Comparison of ENCODE assay signal across 37 cellular contexts in the genomic region with DNA sequence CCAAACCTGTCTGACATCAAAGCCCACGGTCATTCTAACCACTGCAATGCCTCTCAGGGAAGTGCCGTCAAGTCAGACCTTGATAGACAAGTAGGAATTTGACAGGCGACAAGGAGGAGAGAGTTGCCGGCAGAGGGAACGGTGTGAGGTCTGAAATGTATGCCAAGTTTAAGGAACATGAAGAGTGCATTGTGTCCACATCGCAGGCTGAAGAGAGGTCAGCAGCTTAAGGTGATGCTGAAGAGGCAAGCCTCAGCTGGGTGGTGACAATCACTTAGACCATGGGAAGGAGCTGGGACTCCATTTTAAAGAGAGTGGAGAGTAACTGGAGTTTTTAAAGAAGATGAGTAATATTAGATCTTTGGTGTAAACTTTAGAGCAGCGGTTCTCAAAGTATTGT.
"Had no signal": no experiment of that assay in that cellular context is flagged by ENCODE, and none has a peak within 500 bp of the region (broad histone marks: within the 10 kb centered on the region; RNA-seq: fewer than 3 reads in every experiment).

No MANE protein-coding gene starts in this region.

- H3K36me3 Mint-ChIP-seq: activated CD8-positive, alpha-beta memory T cell treated with anti-CD3 and anti-CD28 coated beads, Interleukin-2, amount 10 ng/mL, durations not matched to agents 7 days and 5 days; activated naive CD4-positive, alpha-beta T cell treated with anti-CD3 and anti-CD28 coated beads, Interleukin-2, amount 10 ng/mL, durations not matched to agents 7 days and 5 days; activated naive CD4-positive, alpha-beta T cell treated with anti-CD3 and anti-CD28 coated beads, Interleukin-2, amount 50 U/mL, for 24 hours; activated naive CD8-positive, alpha-beta T cell; activated naive CD8-positive, alpha-beta T cell treated with anti-CD3 and anti-CD28 coated beads, Interleukin-2, amount 10 ng/mL, durations not matched to agents 7 days and 5 days; brain; WTC11 had no signal

- H3K9me3 Mint-ChIP-seq: activated CD4-positive, alpha-beta memory T cell treated with anti-CD3 and anti-CD28 coated beads, Interleukin-2, amount 10 ng/mL, durations not matched to agents 7 days and 5 days; activated CD4-positive, alpha-beta T cell treated with anti-CD3 and anti-CD28 coated beads, Interleukin-2, amount 10 ng/mL, durations not matched to agents 7 days and 5 days; activated naive CD4-positive, alpha-beta T cell treated with anti-CD3 and anti-CD28 coated beads, Interleukin-2, amount 10 ng/mL, durations not matched to agents 7 days and 5 days; activated naive CD4-positive, alpha-beta T cell treated with anti-CD3 and anti-CD28 coated beads, Interleukin-2, amount 50 U/mL, for 24 hours; activated naive CD8-positive, alpha-beta T cell treated with anti-CD3 and anti-CD28 coated beads, Interleukin-2, amount 10 ng/mL, durations not matched to agents 7 days and 5 days; activated naive CD8-positive, alpha-beta T cell treated with anti-CD3 and anti-CD28 coated beads, Interleukin-2, amount 50 U/mL, for 24 hours; activated T-cell treated with anti-CD3 and anti-CD28 coated beads, Interleukin-2, amount 50 U/mL, for 24 hours; activated T-helper 2 cell treated with anti-CD3 and anti-CD28 coated beads, Interferon-gamma antibody, Interleukin-2, Interleukin-4, amounts not matched to agents 10 μg/mL and 5 μg/mL and 100 μg/mL, durations not matched to agents 14 hours and 24 hours and 36 hours; T-helper 1 cell treated with Interleukin-12 subunit alpha and Interleukin-12 subunit beta and Interleukin-4 antibody, amounts not matched to agents 30 μg/mL and 1 μg/mL, for 36 hours; T-helper 2 cell treated with Interferon-gamma antibody and Interleukin-4, amounts not matched to agents 5 μg/mL and 100 μg/mL, for 36 hours; WTC11 had no signal

- H3K4me1 Mint-ChIP-seq: activated CD4-positive, alpha-beta memory T cell treated with anti-CD3 and anti-CD28 coated beads, Interleukin-2, amount 10 ng/mL, durations not matched to agents 7 days and 5 days; activated CD4-positive, alpha-beta T cell treated with anti-CD3 and anti-CD28 coated beads for 36 hours; activated CD4-positive, alpha-beta T cell treated with anti-CD3 and anti-CD28 coated beads, Interleukin-2, amount 10 ng/mL, durations not matched to agents 7 days and 5 days; activated CD8-positive, alpha-beta memory T cell treated with anti-CD3 and anti-CD28 coated beads, Interleukin-2, amount 10 ng/mL, durations not matched to agents 7 days and 5 days; activated naive CD4-positive, alpha-beta T cell treated with anti-CD3 and anti-CD28 coated beads, Interleukin-2, amount 10 ng/mL, durations not matched to agents 7 days and 5 days; activated naive CD4-positive, alpha-beta T cell treated with anti-CD3 and anti-CD28 coated beads, Interleukin-2, amount 50 U/mL, for 24 hours; activated naive CD8-positive, alpha-beta T cell treated with anti-CD3 and anti-CD28 coated beads, Interleukin-2, amount 10 ng/mL, durations not matched to agents 7 days and 5 days; activated naive CD8-positive, alpha-beta T cell treated with anti-CD3 and anti-CD28 coated beads, Interleukin-2, amount 50 U/mL, for 24 hours had no signal

- H3K9me3 ChIP-seq: ascending aorta had no signal

- ATAC-seq: activated CD4-positive, alpha-beta T cell treated with anti-CD3 and anti-CD28 coated beads for 36 hours; activated CD4-positive, CD25-positive, alpha-beta regulatory T cell treated with anti-CD3 and anti-CD28 coated beads, Interleukin-2, amount 50 U/mL, for 24 hours; activated CD8-positive, alpha-beta memory T cell treated with anti-CD3 and anti-CD28 coated beads, Interleukin-2, amount 10 ng/mL, durations not matched to agents 7 days and 5 days; activated CD8-positive, alpha-beta T cell treated with anti-CD3 and anti-CD28 coated beads, Interleukin-2, amount 10 ng/mL, durations not matched to agents 7 days and 5 days; activated naive CD8-positive, alpha-beta T cell treated with anti-CD3 and anti-CD28 coated beads, Interleukin-2, amount 50 U/mL, for 24 hours; WTC11 had no signal

- H3K36me3 ChIP-seq: ascending aorta, cardiac muscle cell had no signal

- H3K27ac ChIP-seq: ascending aorta, cardiac muscle cell, VCaP had no signal

- H3K4me1 ChIP-seq: ascending aorta had no signal

- H3K4me3 ChIP-seq: ascending aorta, cardiac muscle cell had no signal

- H3K4me3 Mint-ChIP-seq: activated CD4-positive, alpha-beta memory T cell treated with anti-CD3 and anti-CD28 coated beads, Interleukin-2, amount 10 ng/mL, durations not matched to agents 7 days and 5 days; activated CD4-positive, alpha-beta T cell treated with anti-CD3 and anti-CD28 coated beads for 36 hours; activated CD4-positive, alpha-beta T cell treated with anti-CD3 and anti-CD28 coated beads, Interleukin-2, amount 10 ng/mL, durations not matched to agents 7 days and 5 days; activated CD8-positive, alpha-beta memory T cell treated with anti-CD3 and anti-CD28 coated beads, Interleukin-2, amount 10 ng/mL, durations not matched to agents 7 days and 5 days; activated CD8-positive, alpha-beta T cell treated with anti-CD3 and anti-CD28 coated beads, Interleukin-2, amount 10 ng/mL, durations not matched to agents 7 days and 5 days; activated naive CD4-positive, alpha-beta T cell treated with anti-CD3 and anti-CD28 coated beads, Interleukin-2, amount 10 ng/mL, durations not matched to agents 7 days and 5 days; activated naive CD4-positive, alpha-beta T cell treated with anti-CD3 and anti-CD28 coated beads, Interleukin-2, amount 50 U/mL, for 24 hours; activated naive CD8-positive, alpha-beta T cell; activated naive CD8-positive, alpha-beta T cell treated with anti-CD3 and anti-CD28 coated beads, Interleukin-2, amount 10 ng/mL, durations not matched to agents 7 days and 5 days; activated naive CD8-positive, alpha-beta T cell treated with anti-CD3 and anti-CD28 coated beads, Interleukin-2, amount 50 U/mL, for 24 hours; activated T-cell treated with anti-CD3 and anti-CD28 coated beads, Interleukin-2, amount 50 U/mL, for 24 hours; brain; T-helper 1 cell treated with Interleukin-12 subunit alpha and Interleukin-12 subunit beta and Interleukin-4 antibody, amounts not matched to agents 30 μg/mL and 1 μg/mL, for 36 hours; T-helper 2 cell treated with Interferon-gamma antibody and Interleukin-4, amounts not matched to agents 5 μg/mL and 100 μg/mL, for 36 hours; WTC11 had no signal

- H3K27me3 Mint-ChIP-seq: activated CD4-positive, alpha-beta memory T cell treated with anti-CD3 and anti-CD28 coated beads, Interleukin-2, amount 10 ng/mL, durations not matched to agents 7 days and 5 days; activated naive CD4-positive, alpha-beta T cell treated with anti-CD3 and anti-CD28 coated beads, Interleukin-2, amount 10 ng/mL, durations not matched to agents 7 days and 5 days; activated naive CD8-positive, alpha-beta T cell had no signal

- DNase-seq: activated CD4-positive, alpha-beta memory T cell treated with anti-CD3 and anti-CD28 coated beads, Interleukin-2, amount 10 ng/mL, durations not matched to agents 7 days and 5 days; activated CD4-positive, alpha-beta T cell treated with anti-CD3 and anti-CD28 coated beads for 1 hour; activated CD4-positive, alpha-beta T cell treated with anti-CD3 and anti-CD28 coated beads for 36 hours; activated CD4-positive, alpha-beta T cell treated with anti-CD3 and anti-CD28 coated beads for 48 hours; activated CD4-positive, alpha-beta T cell treated with anti-CD3 and anti-CD28 coated beads, Interleukin-2, amount 10 ng/mL, durations not matched to agents 7 days and 5 days; activated CD4-positive, alpha-beta T cell treated with anti-CD3 and anti-CD28 coated beads, Interleukin-2, amount 50 U/mL, for 48 hours; activated CD4-positive, CD25-positive, alpha-beta regulatory T cell; activated CD8-positive, alpha-beta memory T cell treated with anti-CD3 and anti-CD28 coated beads for 24 hours; activated CD8-positive, alpha-beta memory T cell treated with anti-CD3 and anti-CD28 coated beads, Interleukin-2, amount 10 ng/mL, durations not matched to agents 7 days and 5 days; activated CD8-positive, alpha-beta memory T cell treated with anti-CD3 and anti-CD28 coated beads, Interleukin-2, amount 50 U/mL, for 48 hours; activated CD8-positive, alpha-beta T cell treated with anti-CD3 and anti-CD28 coated beads, Interleukin-2, amount 10 ng/mL, durations not matched to agents 7 days and 5 days; activated effector memory CD4-positive, alpha-beta T cell treated with Interleukin-2 at 50 U/mL for 16 hours; activated gamma-delta T cell; activated naive CD4-positive, alpha-beta T cell treated with anti-CD3 and anti-CD28 coated beads, Interleukin-2, amount 10 ng/mL, durations not matched to agents 7 days and 5 days; activated naive CD4-positive, alpha-beta T cell treated with Interleukin-2 at 50 U/mL for 16 hours; activated naive CD8-positive, alpha-beta T cell treated with anti-CD3 and anti-CD28 coated beads, Interleukin-2, amount 10 ng/mL, durations not matched to agents 7 days and 5 days; activated naive CD8-positive, alpha-beta T cell treated with anti-CD3 and anti-CD28 coated beads, Interleukin-2, amount 50 U/mL, for 24 hours; activated T-cell treated with anti-CD3 and anti-CD28 coated beads, Interleukin-2, amount 50 U/mL, for 24 hours; activated T-cell treated with anti-CD3 and anti-CD28 coated beads, Interleukin-2, amount 50 U/mL, for 48 hours; amygdala; anterior cingulate cortex; central memory CD4-positive, alpha-beta T cell; SW 1271; T-helper 1 cell; T-helper 2 cell; T-helper 9 cell had no signal

- H3K27ac Mint-ChIP-seq: activated CD4-positive, alpha-beta memory T cell treated with anti-CD3 and anti-CD28 coated beads, Interleukin-2, amount 10 ng/mL, durations not matched to agents 7 days and 5 days; activated CD4-positive, alpha-beta T cell treated with anti-CD3 and anti-CD28 coated beads for 36 hours; activated CD4-positive, alpha-beta T cell treated with anti-CD3 and anti-CD28 coated beads, Interleukin-2, amount 10 ng/mL, durations not matched to agents 7 days and 5 days; activated CD8-positive, alpha-beta memory T cell treated with anti-CD3 and anti-CD28 coated beads, Interleukin-2, amount 10 ng/mL, durations not matched to agents 7 days and 5 days; activated CD8-positive, alpha-beta T cell treated with anti-CD3 and anti-CD28 coated beads, Interleukin-2, amount 10 ng/mL, durations not matched to agents 7 days and 5 days; activated naive CD4-positive, alpha-beta T cell treated with anti-CD3 and anti-CD28 coated beads, Interleukin-2, amount 10 ng/mL, durations not matched to agents 7 days and 5 days; activated naive CD4-positive, alpha-beta T cell treated with anti-CD3 and anti-CD28 coated beads, Interleukin-2, amount 50 U/mL, for 24 hours; activated naive CD8-positive, alpha-beta T cell; activated naive CD8-positive, alpha-beta T cell treated with anti-CD3 and anti-CD28 coated beads, Interleukin-2, amount 10 ng/mL, durations not matched to agents 7 days and 5 days; activated naive CD8-positive, alpha-beta T cell treated with anti-CD3 and anti-CD28 coated beads, Interleukin-2, amount 50 U/mL, for 24 hours; activated T-cell treated with anti-CD3 and anti-CD28 coated beads, Interleukin-2, amount 50 U/mL, for 24 hours; activated T-helper 2 cell treated with anti-CD3 and anti-CD28 coated beads, Interferon-gamma antibody, Interleukin-2, Interleukin-4, amounts not matched to agents 10 μg/mL and 5 μg/mL and 100 μg/mL, durations not matched to agents 14 hours and 24 hours and 36 hours; brain; T-helper 1 cell treated with Interleukin-12 subunit alpha and Interleukin-12 subunit beta and Interleukin-4 antibody, amounts not matched to agents 30 μg/mL and 1 μg/mL, for 36 hours; T-helper 2 cell treated with Interferon-gamma antibody and Interleukin-4, amounts not matched to agents 5 μg/mL and 100 μg/mL, for 36 hours; WTC11 had no signal
